Comparison of ENCODE assay signal across 8 cellular contexts in genomic region chr12:38905480-38906351, GRCh38. TPM values are rescaled to one million over a fixed set of nuclear protein-coding genes. Genes with fewer than 3 reads are reported as not detected.
DNase-seq lines count a peak whose midpoint lies in the region; ATAC-seq and TF ChIP-seq lines count a peak whose summit lies in the region.

Gene CPNE8 (minus strand): TSS chr12:38905591. CDS start chr12:38905534, 57 bp downstream.

- H3K27me3 Mint-ChIP-seq in activated CD4-positive, alpha-beta T cell treated with anti-CD3 and anti-CD28 coated beads, Interleukin-2, amount 10 ng/mL, durations not matched to agents 7 days and 5 days, result peaks cover 25% of the 10 kb centered on the region

- CTCF ChIA-PET in activated CD4-positive, alpha-beta T cell treated with anti-CD3 and anti-CD28 coated beads, Interleukin-2, amount 10 ng/mL, durations not matched to agents 7 days and 5 days (lab: Charles Lee), result interaction anchor here (0.5 to 1.8 kb wide), 9 partner anchors 7 to 577 kb away, joined by 3 to 7 read pairs (median 3); no protein-coding TSS in a partner anchor

- H3K27ac ChIP-seq in left lung, result peak within 1 kb of the TSS; percentile 94 to 96

- no peaks in the 10 kb centered on the region for H3K36me3 Mint-ChIP-seq in activated CD4-positive, alpha-beta T cell treated with anti-CD3 and anti-CD28 coated beads, Interleukin-2, amount 10 ng/mL, durations not matched to agents 7 days and 5 days (ENCODE audit: low read depth)

- H3K4me3 Mint-ChIP-seq in activated CD4-positive, alpha-beta T cell treated with anti-CD3 and anti-CD28 coated beads, Interleukin-2, amount 10 ng/mL, durations not matched to agents 7 days and 5 days, result peak within 1 kb of the TSS; percentile 88

- no peaks in the 10 kb centered on the region for H3K36me3 ChIP-seq in left lung

- POLR2A ChIA-PET in activated CD4-positive, alpha-beta T cell treated with anti-CD3 and anti-CD28 coated beads, Interleukin-2, amount 10 ng/mL, durations not matched to agents 7 days and 5 days (lab: Charles Lee), result interaction anchor here (0.5 to 0.6 kb wide), 2 partner anchors 93 to 320 kb away, joined by 3 to 4 read pairs; no protein-coding TSS in a partner anchor

- peak; percentile 61 for ATAC-seq in GM21723 (IDR thresholded peaks at IDR 0.05; ENCODE audit: unreplicated experiment)
- peak; percentile 88 for ATAC-seq in left lung

- H3K4me1 ChIP-seq in left lung, result peaks cover 0 to 41% of the 10 kb centered on the region in 2 donors

- DNase-seq in EH (ENCODE audit: low read depth) (peak; percentile 33), HuH-7.5 (ENCODE audit: low spot score) (peak; percentile 32), dermis microvascular lymphatic vessel endothelial cell (ENCODE audit: low read depth in 2 of 2) (peak; percentile 68 to 87), left lung (peak; percentile 91 to 94), NCI-H748 treated with DMSO at 0.1 percent for 48 hours (lab: John Stamatoyannopoulos, UW) (no peak)
- peak; percentile 44 for DNase-seq in activated CD4-positive, alpha-beta T cell treated with anti-CD3 and anti-CD28 coated beads, Interleukin-2, amount 10 ng/mL, durations not matched to agents 7 days and 5 days
- peak; percentile 52 to 66 for DNase-seq in stimulated activated CD4-positive, alpha-beta T cell treated with anti-CD3 and anti-CD28 coated beads, Interleukin-2, amount 100 ng/mL, for 24 hours

- H3K4me3 ChIP-seq in left lung, result peak within 1 kb of the TSS; percentile 69 to 73

- H3K4me1 Mint-ChIP-seq in activated CD4-positive, alpha-beta T cell treated with anti-CD3 and anti-CD28 coated beads, Interleukin-2, amount 10 ng/mL, durations not matched to agents 7 days and 5 days, result peaks cover 32% of the 10 kb centered on the region

- no peaks in the 10 kb centered on the region for H3K9me3 Mint-ChIP-seq in activated CD4-positive, alpha-beta T cell treated with anti-CD3 and anti-CD28 coated beads, Interleukin-2, amount 10 ng/mL, durations not matched to agents 7 days and 5 days

- peak within 1 kb of the TSS; percentile 92 for H3K27ac Mint-ChIP-seq in activated CD4-positive, alpha-beta T cell treated with anti-CD3 and anti-CD28 coated beads, Interleukin-2, amount 10 ng/mL, durations not matched to agents 7 days and 5 days

- no peaks in the 10 kb centered on the region for H3K9me3 ChIP-seq in left lung

- no peak for TF ChIP-seq CTCF in left lung (IDR thresholded peaks at IDR 0.05)

- intact Hi-C loops in left lung (cut with DNase I), result no loop called here

- H3K27me3 ChIP-seq in left lung, result no peaks in the 10 kb centered on the region

RNA-seq across cellular contexts. Expression of gene CPNE8, which starts in this region (rescaled TPM):
- total RNA-seq in activated CD4-positive, alpha-beta T cell treated with anti-CD3 and anti-CD28 coated beads, Interleukin-2, amount 10 ng/mL, durations not matched to agents 7 days and 5 days, result 1 to 10 TPM; 3.7 to 4.2 TPM
- 11.0 and 13.9 TPM in 2 replicates for total RNA-seq in dermis microvascular lymphatic vessel endothelial cell
- 10 to 100 TPM; 18.0 to 25.8 TPM for total RNA-seq in left lung
